Comparison of ENCODE assay signal across 8 cellular contexts in genomic region chr12:57240069-57240921, GRCh38. TPM values are rescaled to one million over a fixed set of nuclear protein-coding genes. Genes with fewer than 3 reads are reported as not detected.
DNase-seq lines count a peak whose midpoint lies in the region; ATAC-seq, FAIRE-seq and TF ChIP-seq lines count a peak whose summit lies in the region.

No MANE protein-coding gene starts in this region.

- H3K27ac ChIP-seq in heart right ventricle, result peak overlapping the region in 6 of 10 donors; percentile 15 to 49 (median 37)
- H3K27ac ChIP-seq in prostate gland, result no peak overlapping the region

- H3K27ac Mint-ChIP-seq in IgD-negative memory B cell, result peak overlapping the region; percentile 96 to 99 (median 98)

- ATAC-seq in heart right ventricle (peak in 5 of 8 donors; percentile 5 to 28 (median 8)), GM21423 (IDR thresholded peaks at IDR 0.05; ENCODE audit: unreplicated experiment) (no peak)

- no peaks in the 10 kb centered on the region for H3K9me3 Mint-ChIP-seq in IgD-negative memory B cell

- H3K36me3 Mint-ChIP-seq in IgD-negative memory B cell, result no peaks in the 10 kb centered on the region

- H3K9me3 ChIP-seq in heart right ventricle (no peaks in the 10 kb centered on the region), prostate gland (no peaks in the 10 kb centered on the region)

- peaks cover 53% of the 10 kb centered on the region for H3K27me3 Mint-ChIP-seq in IgD-negative memory B cell

- TF ChIP-seq POLR2A in prostate gland (IDR thresholded peaks at IDR 0.05), result no peak

- DNase-seq in DMS53 treated with DMSO at 0.1 percent for 48 hours (lab: John Stamatoyannopoulos, UW; ENCODE audit: unreplicated experiment) (peak; percentile 91), RPMI8226 (peak; percentile 77), heart right ventricle (no peak), prostate gland (ENCODE audit: low spot score) (peak; percentile 43), urothelium cell line (ENCODE audit: low spot score) (no peak)
- DNase-seq in activated naive CD4-positive, alpha-beta T cell treated with anti-CD3 and anti-CD28 coated beads, Interleukin-2, amount 50 U/mL, for 16 hours, result peak; percentile 84

- H3K4me1 Mint-ChIP-seq in IgD-negative memory B cell, result peaks cover 41 to 49% (median 47%) of the 10 kb centered on the region in 3 donors

- H3K27me3 ChIP-seq in heart right ventricle, result peaks cover 5 to 92% (median 61%) of the 10 kb centered on the region in 7 donors
- H3K27me3 ChIP-seq in prostate gland (replicated peaks; ENCODE audit: insufficient read depth), result no peaks in the 10 kb centered on the region

- FAIRE-seq in urothelium cell line (lab: Jason Lieb, UNC), result no peak

- peaks cover 39 to 85% (median 67%) of the 10 kb centered on the region in 9 donors for H3K4me1 ChIP-seq in heart right ventricle
- H3K4me1 ChIP-seq in prostate gland (replicated peaks), result peaks cover 30% of the 10 kb centered on the region

- H3K36me3 ChIP-seq in heart right ventricle, result no peaks in the 10 kb centered on the region
- no peaks in the 10 kb centered on the region for H3K36me3 ChIP-seq in prostate gland

- TF ChIP-seq CTCF in heart right ventricle (IDR thresholded peaks at IDR 0.05) (no peak), prostate gland (IDR thresholded peaks at IDR 0.05) (peak in 2 of 4 experiments; percentile 24 to 26)

- 1% methylated on average over 70 to 72 of the region's 72 CpGs for WGBS in heart right ventricle, 2 donors
- under 1% methylated on average over 71 of the region's 72 CpGs for WGBS in prostate gland

- intact Hi-C loops in heart right ventricle (cut with DNase I), result loop anchor here in 3 of 10 donors (2.0 to 5.0 kb wide), 3 partner anchors 27 to 113 kb away; partner anchors contain the start of gene LRP1 (in 1 of the 3)
- intact Hi-C loops in prostate gland (cut with DNase I), result no loop called here

- H3K4me3 Mint-ChIP-seq in IgD-negative memory B cell, result peak overlapping the region; percentile 88 to 98 (median 97)

- H3K4me3 ChIP-seq in heart right ventricle (peak overlapping the region; percentile 30 to 61 (median 54)), prostate gland (peak overlapping the region; percentile 26 to 41)

RNA-seq across cellular contexts. Expression of gene STAC3, which starts 10.7 kb away (rescaled TPM):
- 2.4 TPM for polyA plus RNA-seq in IgD-negative memory B cell
- total RNA-seq in heart right ventricle, result 1 to 10 TPM in 4 of 10 donors, under 1 TPM in 6; 0.30 to 2.9 (median 0.98) TPM
- polyA plus RNA-seq in heart right ventricle, result 1 to 10 TPM in 1 of 2 donors, under 1 TPM in 1; 0.81 to 1.7 TPM
- 10 to 100 TPM in 1 of 2 donors, 1 to 10 TPM in 1; 4.8 to 20.9 TPM for total RNA-seq in prostate gland

RNA-seq across cellular contexts. Expression of gene SHMT2, which starts 10.8 kb away (rescaled TPM):
- polyA plus RNA-seq in IgD-negative memory B cell (176 TPM), heart right ventricle (10 to 100 TPM; 14.3 to 49.8 TPM)
- total RNA-seq in heart right ventricle (10 to 100 TPM; 24.4 to 47.6 (median 27.1) TPM), prostate gland (10 to 100 TPM; 49.6 to 51.4 TPM)

RNA-seq across cellular contexts. Expression of gene NXPH4, which starts 23.7 kb away (rescaled TPM):
- polyA plus RNA-seq in IgD-negative memory B cell (8.3 TPM), heart right ventricle (1 to 10 TPM in 1 of 2 donors, under 1 TPM in 1; 0.66 to 1.8 TPM)
- total RNA-seq in heart right ventricle (1 to 10 TPM in 7 of 10 donors, under 1 TPM in 3; 0.18 to 6.2 (median 2.3) TPM), prostate gland (10 to 100 TPM; 10.2 to 18.1 TPM)

Comparison
In these comparisons a context has a peak if more than half of its experiments do, and no peak if none do; other contexts are left out.
1. DNase-seq: peak in DMS53 treated with DMSO at 0.1 percent for 48 hours (single experiment), RPMI8226 (single experiment), activated naive CD4-positive, alpha-beta T cell treated with anti-CD3 and anti-CD28 coated beads, Interleukin-2, amount 50 U/mL, for 16 hours (single experiment) and prostate gland (single experiment); none in heart right ventricle (0 of 2) and urothelium cell line (single experiment).
2. H3K27ac ChIP-seq: peak in heart right ventricle (6 of 10); none in prostate gland (0 of 2).